ENCODE assay signal across 1 cellular context in genomic region chr1:165629848-165630628, GRCh38.
TF ChIP-seq lines count a peak whose summit lies in the region.

No MANE protein-coding gene starts in this region.

TF ChIP-seq in HepG2, 621 proteins besides CTCF, POLR2A, EP300 and RAD21 (continued from another document):
- no peak for TF ChIP-seq ZBTB26 (CRISPR knock-in tag; IDR thresholded peaks at IDR 0.05; ENCODE audit: borderline replicate concordance)
- TF ChIP-seq, protein P1, sequence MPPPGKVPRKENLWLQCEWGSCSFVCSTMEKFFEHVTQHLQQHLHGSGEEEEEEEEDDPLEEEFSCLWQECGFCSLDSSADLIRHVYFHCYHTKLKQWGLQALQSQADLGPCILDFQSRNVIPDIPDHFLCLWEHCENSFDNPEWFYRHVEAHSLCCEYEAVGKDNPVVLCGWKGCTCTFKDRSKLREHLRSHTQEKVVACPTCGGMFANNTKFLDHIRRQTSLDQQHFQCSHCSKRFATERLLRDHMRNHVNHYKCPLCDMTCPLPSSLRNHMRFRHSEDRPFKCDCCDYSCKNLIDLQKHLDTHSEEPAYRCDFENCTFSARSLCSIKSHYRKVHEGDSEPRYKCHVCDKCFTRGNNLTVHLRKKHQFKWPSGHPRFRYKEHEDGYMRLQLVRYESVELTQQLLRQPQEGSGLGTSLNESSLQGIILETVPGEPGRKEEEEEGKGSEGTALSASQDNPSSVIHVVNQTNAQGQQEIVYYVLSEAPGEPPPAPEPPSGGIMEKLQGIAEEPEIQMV (CRISPR knock-in tag; IDR thresholded peaks at IDR 0.05; ENCODE audit: low read depth): 0 out of 2 replicates have a peak, but pooled peaks have one; percentile 64
- TF ChIP-seq HNRNPLL (IDR thresholded peaks at IDR 0.05; ENCODE audit: low read depth, low read length, poor library complexity, severe bottlenecking): no peak
- TF ChIP-seq ELF3 (CRISPR knock-in tag; IDR thresholded peaks at IDR 0.05): no peak
- TF ChIP-seq NFIB (CRISPR knock-in tag; IDR thresholded peaks at IDR 0.05; ENCODE audit: borderline replicate concordance): no peak
- TF ChIP-seq MEF2D (CRISPR knock-in tag; IDR thresholded peaks at IDR 0.05): 0 out of 2 replicates have a peak, but pooled peaks have one; percentile 69
- no peak for TF ChIP-seq SMC3 (IDR thresholded peaks at IDR 0.05; ENCODE audit: low read length)
- peak; percentile 21 to 31; a peak in 1 of 4 replicates for TF ChIP-seq MAFK (conservative IDR thresholded peaks at IDR 0.05 in 1 of 2, IDR thresholded peaks at IDR 0.05 in 1 of 2; ENCODE audit: low read length in 2 of 2)
- TF ChIP-seq MAFF (IDR thresholded peaks at IDR 0.05; ENCODE audit: low read depth, low read length): peak; percentile 40
- no peak for TF ChIP-seq AKAP8 (CRISPR knock-in tag; IDR thresholded peaks at IDR 0.05)
- no peak for TF ChIP-seq SETDB1 (CRISPR knock-in tag; IDR thresholded peaks at IDR 0.05; ENCODE audit: borderline replicate concordance)
- no peak for TF ChIP-seq ZNF317 (CRISPR knock-in tag; IDR thresholded peaks at IDR 0.05)
- no peak for TF ChIP-seq ZNF883 (CRISPR knock-in tag; IDR thresholded peaks at IDR 0.05; ENCODE audit: not compliant biosample characterization)
- no peak for TF ChIP-seq GTF2F1 (IDR thresholded peaks at IDR 0.05; ENCODE audit: low read length)
- TF ChIP-seq ZNF777 (CRISPR knock-in tag; IDR thresholded peaks at IDR 0.05): no peak
- no peak for TF ChIP-seq KLF13 (CRISPR knock-in tag; IDR thresholded peaks at IDR 0.05)
- TF ChIP-seq SALL2 (CRISPR knock-in tag; IDR thresholded peaks at IDR 0.05): no peak
- no peak for TF ChIP-seq GRHL1 (CRISPR knock-in tag; conservative IDR thresholded peaks at IDR 0.05)
- no peak for TF ChIP-seq RFX3 (CRISPR knock-in tag; IDR thresholded peaks at IDR 0.05)
- TF ChIP-seq ZNF678 (CRISPR knock-in tag; IDR thresholded peaks at IDR 0.05): 0 out of 2 replicates have a peak, but pooled peaks have one; percentile 27
- no peak for TF ChIP-seq PAWR (CRISPR knock-in tag; IDR thresholded peaks at IDR 0.05; ENCODE audit: borderline replicate concordance)
- TF ChIP-seq ERF (CRISPR knock-in tag; IDR thresholded peaks at IDR 0.05): no peak
- 0 out of 2 replicates have a peak, but pooled peaks have one; percentile 49 for TF ChIP-seq FOXC1 (CRISPR knock-in tag; IDR thresholded peaks at IDR 0.05; ENCODE audit: borderline replicate concordance)
- TF ChIP-seq, protein P2, sequence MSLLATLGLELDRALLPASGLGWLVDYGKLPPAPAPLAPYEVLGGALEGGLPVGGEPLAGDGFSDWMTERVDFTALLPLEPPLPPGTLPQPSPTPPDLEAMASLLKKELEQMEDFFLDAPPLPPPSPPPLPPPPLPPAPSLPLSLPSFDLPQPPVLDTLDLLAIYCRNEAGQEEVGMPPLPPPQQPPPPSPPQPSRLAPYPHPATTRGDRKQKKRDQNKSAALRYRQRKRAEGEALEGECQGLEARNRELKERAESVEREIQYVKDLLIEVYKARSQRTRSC (CRISPR knock-in tag; IDR thresholded peaks at IDR 0.05; ENCODE audit: low read depth): no peak
- no peak for TF ChIP-seq NR1H2 (CRISPR knock-in tag; IDR thresholded peaks at IDR 0.05; ENCODE audit: borderline replicate concordance, low read depth)
- TF ChIP-seq, protein P3, sequence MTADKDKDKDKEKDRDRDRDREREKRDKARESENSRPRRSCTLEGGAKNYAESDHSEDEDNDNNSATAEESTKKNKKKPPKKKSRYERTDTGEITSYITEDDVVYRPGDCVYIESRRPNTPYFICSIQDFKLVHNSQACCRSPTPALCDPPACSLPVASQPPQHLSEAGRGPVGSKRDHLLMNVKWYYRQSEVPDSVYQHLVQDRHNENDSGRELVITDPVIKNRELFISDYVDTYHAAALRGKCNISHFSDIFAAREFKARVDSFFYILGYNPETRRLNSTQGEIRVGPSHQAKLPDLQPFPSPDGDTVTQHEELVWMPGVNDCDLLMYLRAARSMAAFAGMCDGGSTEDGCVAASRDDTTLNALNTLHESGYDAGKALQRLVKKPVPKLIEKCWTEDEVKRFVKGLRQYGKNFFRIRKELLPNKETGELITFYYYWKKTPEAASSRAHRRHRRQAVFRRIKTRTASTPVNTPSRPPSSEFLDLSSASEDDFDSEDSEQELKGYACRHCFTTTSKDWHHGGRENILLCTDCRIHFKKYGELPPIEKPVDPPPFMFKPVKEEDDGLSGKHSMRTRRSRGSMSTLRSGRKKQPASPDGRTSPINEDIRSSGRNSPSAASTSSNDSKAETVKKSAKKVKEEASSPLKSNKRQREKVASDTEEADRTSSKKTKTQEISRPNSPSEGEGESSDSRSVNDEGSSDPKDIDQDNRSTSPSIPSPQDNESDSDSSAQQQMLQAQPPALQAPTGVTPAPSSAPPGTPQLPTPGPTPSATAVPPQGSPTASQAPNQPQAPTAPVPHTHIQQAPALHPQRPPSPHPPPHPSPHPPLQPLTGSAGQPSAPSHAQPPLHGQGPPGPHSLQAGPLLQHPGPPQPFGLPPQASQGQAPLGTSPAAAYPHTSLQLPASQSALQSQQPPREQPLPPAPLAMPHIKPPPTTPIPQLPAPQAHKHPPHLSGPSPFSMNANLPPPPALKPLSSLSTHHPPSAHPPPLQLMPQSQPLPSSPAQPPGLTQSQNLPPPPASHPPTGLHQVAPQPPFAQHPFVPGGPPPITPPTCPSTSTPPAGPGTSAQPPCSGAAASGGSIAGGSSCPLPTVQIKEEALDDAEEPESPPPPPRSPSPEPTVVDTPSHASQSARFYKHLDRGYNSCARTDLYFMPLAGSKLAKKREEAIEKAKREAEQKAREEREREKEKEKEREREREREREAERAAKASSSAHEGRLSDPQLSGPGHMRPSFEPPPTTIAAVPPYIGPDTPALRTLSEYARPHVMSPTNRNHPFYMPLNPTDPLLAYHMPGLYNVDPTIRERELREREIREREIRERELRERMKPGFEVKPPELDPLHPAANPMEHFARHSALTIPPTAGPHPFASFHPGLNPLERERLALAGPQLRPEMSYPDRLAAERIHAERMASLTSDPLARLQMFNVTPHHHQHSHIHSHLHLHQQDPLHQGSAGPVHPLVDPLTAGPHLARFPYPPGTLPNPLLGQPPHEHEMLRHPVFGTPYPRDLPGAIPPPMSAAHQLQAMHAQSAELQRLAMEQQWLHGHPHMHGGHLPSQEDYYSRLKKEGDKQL (CRISPR knock-in tag; IDR thresholded peaks at IDR 0.05; ENCODE audit: low read depth): no peak
- no peak for TF ChIP-seq ZZZ3 (CRISPR knock-in tag; IDR thresholded peaks at IDR 0.05; ENCODE audit: borderline replicate concordance)
- TF ChIP-seq MED8 (CRISPR knock-in tag; IDR thresholded peaks at IDR 0.05; ENCODE audit: insufficient replicate concordance): no peak
- no peak for TF ChIP-seq EZH2 (conservative IDR thresholded peaks at IDR 0.05; ENCODE audit: low read depth, low read length)
- no peak for TF ChIP-seq ZNF33B (CRISPR knock-in tag; IDR thresholded peaks at IDR 0.05)
- TF ChIP-seq SMAD3 (CRISPR knock-in tag; IDR thresholded peaks at IDR 0.05): no peak
- no peak for TF ChIP-seq ZSCAN20 (CRISPR knock-in tag; IDR thresholded peaks at IDR 0.05; ENCODE audit: borderline replicate concordance)
- 0 out of 2 replicates have a peak, but pooled peaks have one; percentile 12 for TF ChIP-seq NFKBIZ (CRISPR knock-in tag; IDR thresholded peaks at IDR 0.05)
- TF ChIP-seq ZSCAN12 (CRISPR knock-in tag; IDR thresholded peaks at IDR 0.05): no peak
- no peak for TF ChIP-seq ZNF253 (CRISPR knock-in tag; IDR thresholded peaks at IDR 0.05; ENCODE audit: borderline replicate concordance)
- no peak for TF ChIP-seq ZNF570 (CRISPR knock-in tag; IDR thresholded peaks at IDR 0.05; ENCODE audit: borderline replicate concordance)
- no peak for TF ChIP-seq ZNF275 (CRISPR knock-in tag; IDR thresholded peaks at IDR 0.05; ENCODE audit: borderline replicate concordance)
- TF ChIP-seq KDM5A (IDR thresholded peaks at IDR 0.05; ENCODE audit: borderline replicate concordance, low read length): 0 out of 2 replicates have a peak, but pooled peaks have one; percentile 2
- TF ChIP-seq ZFP82 (CRISPR knock-in tag; IDR thresholded peaks at IDR 0.05; ENCODE audit: borderline replicate concordance): no peak
- 0 out of 2 replicates have a peak, but pooled peaks have one; percentile 25 for TF ChIP-seq NCOA1 (CRISPR knock-in tag; IDR thresholded peaks at IDR 0.05)
- TF ChIP-seq KDM6A (CRISPR knock-in tag; IDR thresholded peaks at IDR 0.05; ENCODE audit: low read depth): no peak
- no peak for TF ChIP-seq IKZF1 (IDR thresholded peaks at IDR 0.05)
- TF ChIP-seq JUN (CRISPR knock-in tag; IDR thresholded peaks at IDR 0.05): 0 out of 2 replicates have a peak, but pooled peaks have one; percentile 19
- TF ChIP-seq ZFP90 (CRISPR knock-in tag; IDR thresholded peaks at IDR 0.05; ENCODE audit: borderline replicate concordance): no peak
- no peak for TF ChIP-seq ZNF710 (CRISPR knock-in tag; IDR thresholded peaks at IDR 0.05; ENCODE audit: borderline replicate concordance)
- TF ChIP-seq ZNF556 (CRISPR knock-in tag; IDR thresholded peaks at IDR 0.05; ENCODE audit: borderline replicate concordance): no peak
